In the genomic region with DNA sequence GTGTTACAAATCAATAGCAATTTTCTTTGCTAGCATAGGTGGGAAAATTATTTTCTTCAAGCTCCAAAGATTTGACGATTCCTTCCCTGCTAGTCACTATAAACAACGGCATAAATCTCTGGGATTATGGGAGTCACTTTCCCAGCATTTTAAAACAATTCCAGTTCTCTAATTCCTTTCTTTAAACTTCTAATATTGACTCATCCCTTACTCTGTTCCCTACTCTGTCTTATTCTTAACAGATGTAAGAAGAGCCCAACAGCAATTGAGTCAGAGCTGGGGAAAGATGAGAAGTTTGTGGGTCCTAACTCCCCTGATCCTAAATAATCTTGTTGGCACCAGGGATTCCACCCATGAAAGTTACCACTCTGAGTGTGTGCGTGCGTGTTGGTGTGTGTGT, we compare ENCODE assay signal across 17 cellular contexts. TPM values are rescaled to one million over a fixed set of nuclear protein-coding genes. Genes with fewer than 3 reads are reported as not detected.
DNase-seq lines count a peak whose midpoint lies in the region; TF ChIP-seq lines count a peak whose summit lies in the region.
"Had no signal": no experiment of that assay in that cellular context is flagged by ENCODE, and none has a peak within 500 bp of the region (broad histone marks: within the 10 kb centered on the region; RNA-seq: fewer than 3 reads in every experiment).

No MANE protein-coding gene starts in this region.

- no peak overlapping the region for H3K27ac ChIP-seq in mesenchymal stem cell (ENCODE audit: low read length, poor library complexity, severe bottlenecking)
- no peak overlapping the region for H3K27ac ChIP-seq in caudate nucleus (ENCODE audit: low read depth, low read length)
- no peak overlapping the region for H3K27ac ChIP-seq in esophagus squamous epithelium
- H3K27ac ChIP-seq: colonic mucosa, right lobe of liver had no signal

- intact Hi-C loops in esophagus squamous epithelium (cut with DNase I), result no loop called here

- H2BK12ac ChIP-seq in mesenchymal stem cell (ENCODE audit: low read length in 2 of 2), result peak overlapping the region in 1 of 2 experiments; percentile 91

- no peak overlapping the region for H3K14ac ChIP-seq in mesenchymal stem cell (ENCODE audit: low read length in 2 of 2)

- no peak overlapping the region for H3K4me2 ChIP-seq in mesenchymal stem cell (ENCODE audit: low read length, poor library complexity, severe bottlenecking)

- H2AFZ ChIP-seq in mesenchymal stem cell (ENCODE audit: low read depth, low read length), result no peak overlapping the region

- H3K4me1 ChIP-seq in mesenchymal stem cell (ENCODE audit: control insufficient read depth, insufficient read depth, low read depth, low read length) (peaks cover 4% of the 10 kb centered on the region), esophagus squamous epithelium (no peaks in the 10 kb centered on the region)
- H3K4me1 ChIP-seq: colonic mucosa, right lobe of liver had no signal

- no peak overlapping the region for H2BK15ac ChIP-seq in mesenchymal stem cell (ENCODE audit: low read depth, poor library complexity, severe bottlenecking)

- TF ChIP-seq POLR2A in esophagus squamous epithelium (IDR thresholded peaks at IDR 0.05), result no peak

- no peak overlapping the region for H2BK120ac ChIP-seq in mesenchymal stem cell (ENCODE audit: low read depth, low read length)

- no peak overlapping the region for H4K8ac ChIP-seq in mesenchymal stem cell (ENCODE audit: low read length)

- H3K9ac ChIP-seq in mesenchymal stem cell (ENCODE audit: low read length), result peak overlapping the region; percentile 71

- no peak overlapping the region for H3K23ac ChIP-seq in mesenchymal stem cell (ENCODE audit: low read length in 2 of 2)

- H3K4ac ChIP-seq in mesenchymal stem cell (ENCODE audit: low read depth in 1 of 2, low read length in 2 of 2), result peak overlapping the region in 1 of 2 experiments; percentile 40

- H3K18ac ChIP-seq in mesenchymal stem cell (ENCODE audit: low read depth in 1 of 2, low read length in 2 of 2), result peak overlapping the region in 1 of 2 experiments; percentile 3

- no peak overlapping the region for H4K91ac ChIP-seq in mesenchymal stem cell (ENCODE audit: low read length)

- H3K36me3 ChIP-seq in mesenchymal stem cell (ENCODE audit: control insufficient read depth in 1 of 2, insufficient read depth in 2 of 2, low read depth in 1 of 2, low read length in 2 of 2), result no peaks in the 10 kb centered on the region
- H3K36me3 ChIP-seq in esophagus squamous epithelium, result no peaks in the 10 kb centered on the region
- H3K36me3 ChIP-seq: colonic mucosa, right lobe of liver had no signal

- H3K4me3 ChIP-seq in mesenchymal stem cell (ENCODE audit: insufficient read depth in 1 of 2, low read depth in 1 of 2, low read length in 2 of 2) (no peak overlapping the region), esophagus squamous epithelium (no peak overlapping the region)
- H3K4me3 ChIP-seq: colonic mucosa, right lobe of liver had no signal

- H3K79me1 ChIP-seq in mesenchymal stem cell (replicated peaks; ENCODE audit: low read length, poor library complexity, severe bottlenecking), result no peaks in the 10 kb centered on the region

- no peak overlapping the region for H2BK5ac ChIP-seq in mesenchymal stem cell (ENCODE audit: low read depth, low read length, poor library complexity, severe bottlenecking)

- WGBS in mesenchymal stem cell, result 41% methylated on average over 4 of the region's 4 CpGs
- whole genome bisulfite sequencing in esophagus squamous epithelium, 2 donors, result 53 to 77% methylated on average over 4 of the region's 4 CpGs

- peak; percentile 38 for DNase-seq in AG09319 (ENCODE audit: extremely low read depth, low read depth)
- DNase-seq in HCEC 1CT, result peak; percentile 88
- DNase-seq in amniotic stem cell (lab: John Stamatoyannopoulos, UW), result peak; percentile 48
- DNase-seq in mesenchymal stem cell, result peak; percentile 75
- DNase-seq in dermis blood vessel endothelial cell, result no peak
- DNase-seq in stimulated activated naive CD4-positive, alpha-beta T cell (lab: John Stamatoyannopoulos, UW), result no peak
- no peak for DNase-seq in caudate nucleus (lab: John Stamatoyannopoulos, UW)
- no peak for DNase-seq in esophagus squamous epithelium (lab: John Stamatoyannopoulos, UW)
- DNase-seq: activated CD4-positive, CD25-positive, alpha-beta regulatory T cell treated with anti-CD3 and anti-CD28 coated beads, Interleukin-2, amount 50 U/mL, for 72 hours; colonic mucosa; COR-L47; Kasumi-1; naive thymus-derived CD8-positive, alpha-beta T cell; NCI-H2081; right lobe of liver had no signal

- H2AK5ac ChIP-seq in mesenchymal stem cell (ENCODE audit: low read length, severe bottlenecking), result no peak overlapping the region

- H3K9me3 ChIP-seq in mesenchymal stem cell (ENCODE audit: control insufficient read depth, low read length) (no peaks in the 10 kb centered on the region), esophagus squamous epithelium (no peaks in the 10 kb centered on the region)
- H3K9me3 ChIP-seq: colonic mucosa, right lobe of liver had no signal

- H3K27me3 ChIP-seq in mesenchymal stem cell (ENCODE audit: control insufficient read depth in 1 of 2, insufficient read depth in 1 of 2, low read length in 2 of 2) (no peaks in the 10 kb centered on the region), esophagus squamous epithelium (no peaks in the 10 kb centered on the region)
- H3K27me3 ChIP-seq: colonic mucosa, right lobe of liver had no signal

- TF ChIP-seq CTCF in AG09319 (IDR thresholded peaks at IDR 0.05; ENCODE audit: low read depth, low read length) (no peak), esophagus squamous epithelium (IDR thresholded peaks at IDR 0.05) (no peak)

RNA-seq across cellular contexts. Expression of a gene that starts 47.4 kb away (rescaled TPM):
- polyA plus RNA-seq in mesenchymal stem cell (2013, experiment 1 of 2), result not detected
- not detected for polyA plus RNA-seq in mesenchymal stem cell (2013, experiment 2 of 2)
- not detected in 2 replicates for total RNA-seq in dermis blood vessel endothelial cell
- under 1 TPM in 1 of 4 donors, not detected in 3; 0.66 TPM for total RNA-seq in esophagus squamous epithelium
- total RNA-seq: colonic mucosa; frontal cortex; kidney epithelial cell; naive thymus-derived CD8-positive, alpha-beta T cell; right lobe of liver had no signal
- polyA plus RNA-seq: naive thymus-derived CD8-positive, alpha-beta T cell had no signal

Comparison
In these comparisons a context has a peak if more than half of its experiments do, and no peak if none do; other contexts are left out.
1. DNase-seq: peak in AG09319 (single experiment), HCEC 1CT (single experiment), amniotic stem cell (single experiment) and mesenchymal stem cell (single experiment); none in dermis blood vessel endothelial cell (single experiment), stimulated activated naive CD4-positive, alpha-beta T cell (0 of 6), caudate nucleus (0 of 61) and esophagus squamous epithelium (single experiment).